Comparison of ENCODE assay signal across 12 cellular contexts in the genomic region with DNA sequence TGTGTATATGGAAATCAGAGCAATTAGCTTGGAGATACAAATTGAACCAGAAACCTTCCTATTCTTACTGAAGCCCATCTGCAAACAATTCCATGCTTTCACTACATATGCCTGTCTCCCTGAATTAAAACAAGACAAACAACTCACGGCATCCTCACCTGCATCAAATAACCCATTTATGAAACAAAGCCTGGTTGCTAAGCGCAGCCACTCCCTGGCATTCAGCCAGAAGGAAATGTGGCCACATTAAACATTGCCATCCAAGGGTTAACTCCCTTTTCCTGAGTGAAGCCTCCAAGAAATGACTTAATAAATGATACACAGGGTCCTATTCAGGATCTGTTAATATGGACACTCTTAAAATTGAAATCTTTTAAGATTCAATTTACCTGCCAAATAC. TPM values are rescaled to one million over a fixed set of nuclear protein-coding genes. Genes with fewer than 3 reads are reported as not detected.
A peak's percentile ranks its signal among the peaks of the same experiment; 100 is the strongest.
DNase-seq lines count a peak whose midpoint lies in the region; ATAC-seq and TF ChIP-seq lines count a peak whose summit lies in the region.
"Had no signal": no experiment of that assay in that cellular context is flagged by ENCODE, and none has a peak within 500 bp of the region (broad histone marks: within the 10 kb centered on the region; RNA-seq: fewer than 3 reads in every experiment).

No MANE protein-coding gene starts in this region.

- H3K4me3 ChIP-seq in esophagus muscularis mucosa, result no peak overlapping the region

- intact Hi-C loops in esophagus muscularis mucosa (cut with DNase I), result loop anchor here (10.0 kb wide), 1 partner anchor 49 kb away; no protein-coding TSS in a partner anchor

- no peak for TF ChIP-seq CTCF in esophagus muscularis mucosa (IDR thresholded peaks at IDR 0.05)

- H3K9me3 ChIP-seq in esophagus muscularis mucosa, result no peaks in the 10 kb centered on the region

- no peaks in the 10 kb centered on the region for H3K27me3 ChIP-seq in esophagus muscularis mucosa

- TF ChIP-seq POLR2A in esophagus muscularis mucosa (IDR thresholded peaks at IDR 0.05; ENCODE audit: low read depth), result no peak

- ATAC-seq in HG03025 (IDR thresholded peaks at IDR 0.05; ENCODE audit: low FRiP score, unreplicated experiment), result no peak
- no peak for ATAC-seq in HG03439 (IDR thresholded peaks at IDR 0.05; ENCODE audit: unreplicated experiment)

- H3K4me1 ChIP-seq in esophagus muscularis mucosa, result peaks cover 34 to 82% (median 67%) of the 10 kb centered on the region in 4 donors

- H3K27ac ChIP-seq in esophagus muscularis mucosa (replicated peaks in 1 of 4) (peak overlapping the region in 3 of 4 donors; percentile 48 to 71 (median 59)), substantia nigra (ENCODE audit: low read depth, low read length, poor library complexity, severe bottlenecking) (peak overlapping the region; percentile 94)

- DNase-seq in DMS53 (lab: John Stamatoyannopoulos, UW) (peak; percentile 81), DMS53 treated with DMSO at 0.1 percent for 48 hours (lab: John Stamatoyannopoulos, UW; ENCODE audit: unreplicated experiment) (no peak), NCI-H774 (lab: John Stamatoyannopoulos, UW) (peak; percentile 75), esophagus muscularis mucosa (ENCODE audit: extremely low spot score) (no peak), substantia nigra (lab: John Stamatoyannopoulos, UW) (peak in 1 of 49 donors; percentile 64)
- no peak for DNase-seq in stimulated activated CD4-positive, alpha-beta T cell treated with anti-CD3 and anti-CD28 coated beads, Interleukin-12 subunit alpha, Interleukin-12 subunit beta, amount 100 ng/mL, for 4 hours
- DNase-seq: 8988T; activated naive CD4-positive, alpha-beta T cell treated with anti-CD3 and anti-CD28 coated beads, Interleukin-2, amount 50 U/mL, for 16 hours; KBM-7; T1000 had no signal

- 68% methylated on average over 2 of the region's 2 CpGs for WGBS in esophagus muscularis mucosa

- TF ChIP-seq EP300 in esophagus muscularis mucosa (IDR thresholded peaks at IDR 0.05), result no peak

- H3K36me3 ChIP-seq in esophagus muscularis mucosa, result peaks cover 0 to 5% (median 0%) of the 10 kb centered on the region in 4 donors

RNA-seq across cellular contexts. Expression of a gene that starts 55.2 kb away (rescaled TPM):
- total RNA-seq in esophagus muscularis mucosa, result 100 to 1,000 TPM; 459 to 790 (median 624) TPM

Comparison
In these comparisons a context has a peak if more than half of its experiments do, and no peak if none do; other contexts are left out.
1. DNase-seq: peak in DMS53 (single experiment) and NCI-H774 (single experiment); none in DMS53 treated with DMSO at 0.1 percent for 48 hours (single experiment), esophagus muscularis mucosa (single experiment) and stimulated activated CD4-positive, alpha-beta T cell treated with anti-CD3 and anti-CD28 coated beads, Interleukin-12 subunit alpha, Interleukin-12 subunit beta, amount 100 ng/mL, for 4 hours (single experiment).